ENCODE assay signal across 8 cellular contexts in the genomic region with DNA sequence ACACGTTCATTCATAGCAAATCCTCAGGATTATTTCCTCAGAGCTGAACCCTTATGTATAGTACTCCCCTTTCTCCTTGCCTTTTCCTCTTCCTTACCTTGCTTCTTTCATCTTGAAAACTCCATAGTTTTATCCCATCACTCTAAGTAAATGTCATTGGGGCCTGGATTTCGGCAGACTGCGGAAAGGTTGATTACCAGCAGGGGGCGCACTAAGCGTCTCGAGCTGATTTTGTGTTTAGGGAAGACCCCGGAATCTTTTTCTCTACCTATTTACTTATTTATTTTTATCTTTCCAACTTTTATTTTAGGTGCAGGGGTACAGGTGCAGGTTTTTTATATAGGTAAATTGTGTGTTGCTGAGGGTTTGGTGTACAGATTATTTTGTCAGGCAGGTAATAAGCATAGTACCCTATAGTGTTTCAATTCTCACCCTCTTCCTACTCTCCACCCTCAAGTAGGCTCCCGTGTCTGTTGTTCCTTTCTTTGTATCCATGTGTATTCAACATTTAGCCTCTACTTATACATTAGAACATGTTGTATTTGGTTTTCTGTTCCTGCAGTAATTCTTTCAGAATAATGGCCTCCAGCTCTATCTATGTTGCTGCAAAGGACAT. TPM values are rescaled to one million over a fixed set of nuclear protein-coding genes. Genes with fewer than 3 reads are reported as not detected.
A peak's percentile ranks its signal among the peaks of the same experiment; 100 is the strongest.
DNase-seq lines count a peak whose midpoint lies in the region; ATAC-seq lines count a peak whose summit lies in the region.

No MANE protein-coding gene starts in this region.

- no peaks in the 10 kb centered on the region for H3K9me3 Mint-ChIP-seq in activated CD4-positive, alpha-beta T cell treated with anti-CD3 and anti-CD28 coated beads, Interleukin-2, amount 10 ng/mL, durations not matched to agents 7 days and 5 days

- POLR2A ChIA-PET in activated CD4-positive, alpha-beta T cell treated with anti-CD3 and anti-CD28 coated beads, Interleukin-2, amount 10 ng/mL, durations not matched to agents 7 days and 5 days (lab: Charles Lee) = interaction anchor here (0.6 kb wide), 1 partner anchor 638 kb away, joined by 4 read pairs; no protein-coding TSS in a partner anchor

- CTCF ChIA-PET in activated CD4-positive, alpha-beta T cell treated with anti-CD3 and anti-CD28 coated beads, Interleukin-2, amount 10 ng/mL, durations not matched to agents 7 days and 5 days (lab: Charles Lee) = interaction anchor here (1.4 kb wide), 1 partner anchor 18 kb away, joined by 3 read pairs; no protein-coding TSS in a partner anchor

- H3K27me3 Mint-ChIP-seq in activated CD4-positive, alpha-beta T cell treated with anti-CD3 and anti-CD28 coated beads, Interleukin-2, amount 10 ng/mL, durations not matched to agents 7 days and 5 days = peaks cover 5% of the 10 kb centered on the region

- no peaks in the 10 kb centered on the region for H3K36me3 Mint-ChIP-seq in activated CD4-positive, alpha-beta T cell treated with anti-CD3 and anti-CD28 coated beads, Interleukin-2, amount 10 ng/mL, durations not matched to agents 7 days and 5 days (ENCODE audit: low read depth)

- in situ Hi-C loops in KBM-7 (cut with MboI; ENCODE audit: low pct_unique_long_range_greater_than_20kb, low sequenced_read_pairs) = no loop called here

- H3K4me3 Mint-ChIP-seq in activated CD4-positive, alpha-beta T cell treated with anti-CD3 and anti-CD28 coated beads, Interleukin-2, amount 10 ng/mL, durations not matched to agents 7 days and 5 days = no peak overlapping the region

- ATAC-seq in GM21619 (IDR thresholded peaks at IDR 0.05; ENCODE audit: unreplicated experiment) = no peak

- H3K27ac Mint-ChIP-seq in activated CD4-positive, alpha-beta T cell treated with anti-CD3 and anti-CD28 coated beads, Interleukin-2, amount 10 ng/mL, durations not matched to agents 7 days and 5 days = no peak overlapping the region

- DNase-seq in Daoy (ENCODE audit: low read depth) (peak; percentile 25), KBM-7 (peak; percentile 50), fibroblast of peridontal ligament (ENCODE audit: extremely low read depth) (peak; percentile 34), putamen (ENCODE audit: low spot score) (peak; percentile 11), NCI-H526 treated with DMSO at 0.1 percent for 48 hours (lab: John Stamatoyannopoulos, UW) (no peak), NCI-H2029 (lab: John Stamatoyannopoulos, UW) (no peak)
- peak; percentile 37 for DNase-seq in activated CD4-positive, alpha-beta T cell treated with anti-CD3 and anti-CD28 coated beads, Interleukin-2, amount 10 ng/mL, durations not matched to agents 7 days and 5 days

- peaks cover 2% of the 10 kb centered on the region for H3K4me1 Mint-ChIP-seq in activated CD4-positive, alpha-beta T cell treated with anti-CD3 and anti-CD28 coated beads, Interleukin-2, amount 10 ng/mL, durations not matched to agents 7 days and 5 days

RNA-seq across cellular contexts. Expression of a gene that starts 11.4 kb away (rescaled TPM):
- 1.5 and 3.9 TPM in 2 replicates for total RNA-seq in Daoy (2014; rRNA removed; shearing (Covaris generic))
- not detected for total RNA-seq in activated CD4-positive, alpha-beta T cell treated with anti-CD3 and anti-CD28 coated beads, Interleukin-2, amount 10 ng/mL, durations not matched to agents 7 days and 5 days

RNA-seq across cellular contexts. Expression of a gene that starts 27.2 kb away (rescaled TPM):
- 1.8 and 3.8 TPM in 2 replicates for total RNA-seq in Daoy (2014; rRNA removed; shearing (Covaris generic))
- total RNA-seq in activated CD4-positive, alpha-beta T cell treated with anti-CD3 and anti-CD28 coated beads, Interleukin-2, amount 10 ng/mL, durations not matched to agents 7 days and 5 days = not detected

Comparison
In these comparisons a context has a peak if more than half of its experiments do, and no peak if none do; other contexts are left out.
1. DNase-seq: peak in Daoy (single experiment), KBM-7 (single experiment), activated CD4-positive, alpha-beta T cell treated with anti-CD3 and anti-CD28 coated beads, Interleukin-2, amount 10 ng/mL, durations not matched to agents 7 days and 5 days (single experiment), fibroblast of peridontal ligament (single experiment) and putamen (single experiment); none in NCI-H526 treated with DMSO at 0.1 percent for 48 hours (single experiment) and NCI-H2029 (single experiment).